Comparison of ENCODE assay signal across 14 cellular contexts in the genomic region with DNA sequence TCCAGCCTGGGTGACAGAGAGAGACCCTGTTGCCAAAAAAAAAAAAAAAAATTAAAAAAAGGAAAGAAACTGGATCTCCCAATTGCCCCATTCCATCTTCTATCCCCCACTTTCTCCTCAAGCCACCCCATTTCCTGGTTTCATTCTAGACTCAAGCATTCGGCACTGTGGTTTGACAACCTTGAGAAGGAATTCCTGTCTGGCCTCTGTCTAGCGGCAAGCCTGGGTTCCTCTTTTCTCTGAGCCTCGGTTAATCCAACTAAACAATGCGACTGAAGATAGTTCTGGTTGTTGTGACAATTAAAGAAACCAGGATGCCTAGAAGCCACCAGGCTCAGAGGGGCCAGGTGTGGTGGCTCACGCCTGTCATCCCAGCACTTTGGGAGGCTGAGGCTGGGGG. TPM values are rescaled to one million over a fixed set of nuclear protein-coding genes. Genes with fewer than 3 reads are reported as not detected.
A peak's percentile ranks its signal among the peaks of the same experiment; 100 is the strongest.
DNase-seq lines count a peak whose midpoint lies in the region; ATAC-seq and TF ChIP-seq lines count a peak whose summit lies in the region.
"Had no signal": no experiment of that assay in that cellular context is flagged by ENCODE, and none has a peak within 500 bp of the region (broad histone marks: within the 10 kb centered on the region; RNA-seq: fewer than 3 reads in every experiment).

No MANE protein-coding gene starts in this region.

- H3K36me3 Mint-ChIP-seq in CD8-positive, alpha-beta T cell, result no peaks in the 10 kb centered on the region
- H3K36me3 Mint-ChIP-seq: naive thymus-derived CD8-positive, alpha-beta T cell had no signal

- no peaks in the 10 kb centered on the region for H3K79me2 ChIP-seq in PC-3 (ENCODE audit: low read length)

- no peaks in the 10 kb centered on the region for H3K9me2 ChIP-seq in PC-3 (replicated peaks; ENCODE audit: low read length)

- no peak for TF ChIP-seq EP300 in sigmoid colon (IDR thresholded peaks at IDR 0.05)

- no peaks in the 10 kb centered on the region for H3K36me3 ChIP-seq in sigmoid colon
- H3K36me3 ChIP-seq in PC-3 (ENCODE audit: low read depth, low read length), result no peaks in the 10 kb centered on the region
- H3K36me3 ChIP-seq in CD8-positive, alpha-beta T cell (ENCODE audit: insufficient read depth, low read length), result no peaks in the 10 kb centered on the region
- H3K36me3 ChIP-seq: SJSA1 had no signal

- H3K27ac Mint-ChIP-seq in CD8-positive, alpha-beta T cell, result no peak overlapping the region

- no peak overlapping the region for H2AFZ ChIP-seq in PC-3 (ENCODE audit: low read length)

- H3K27ac ChIP-seq in RWPE1 (peak overlapping the region; percentile 90), sigmoid colon (peak overlapping the region; percentile 40 to 65 (median 50)), PC-3 (ENCODE audit: low read length) (no peak overlapping the region)
- H3K27ac ChIP-seq in CD8-positive, alpha-beta T cell (ENCODE audit: low read depth, low read length), result no peak overlapping the region
- H3K27ac ChIP-seq: SJSA1 had no signal

- no peaks in the 10 kb centered on the region for H3F3A ChIP-seq in PC-3 (ENCODE audit: low read length, unreplicated experiment)

- WGBS in sigmoid colon, 2 donors, result 56 to 82% methylated on average over 5 of the region's 5 CpGs

- H3K4me1 Mint-ChIP-seq in CD8-positive, alpha-beta T cell (ENCODE audit: low read depth), result peaks cover 15% of the 10 kb centered on the region

- ATAC-seq in PC-3, result no peak
- ATAC-seq in CD8-positive, alpha-beta T cell, result no peak
- no peak for ATAC-seq in GM18520 (IDR thresholded peaks at IDR 0.05; ENCODE audit: unreplicated experiment)
- ATAC-seq: naive thymus-derived CD8-positive, alpha-beta T cell had no signal

- no peak overlapping the region for H3K4me2 ChIP-seq in PC-3 (ENCODE audit: low read length)

- CTCF ChIA-PET in RWPE1 (lab: Yijun Ruan, JAX), result no interaction called here
- CTCF ChIA-PET in PC-3 (lab: Charles Lee), result no interaction called here
- CTCF ChIA-PET in CD8-positive, alpha-beta T cell (lab: Charles Lee), result no interaction called here

- no peaks in the 10 kb centered on the region for H3K9me3 Mint-ChIP-seq in CD8-positive, alpha-beta T cell
- H3K9me3 Mint-ChIP-seq: naive thymus-derived CD8-positive, alpha-beta T cell had no signal

- H3K9me3 ChIP-seq in sigmoid colon (no peaks in the 10 kb centered on the region), PC-3 (ENCODE audit: low read length) (no peaks in the 10 kb centered on the region)
- H3K9me3 ChIP-seq in CD8-positive, alpha-beta T cell (ENCODE audit: low read length), result no peaks in the 10 kb centered on the region
- H3K9me3 ChIP-seq: SJSA1 had no signal

- no peak overlapping the region for H3K4me3 Mint-ChIP-seq in CD8-positive, alpha-beta T cell

- no TSS peak for BruUV-seq in PC-3 (replicated peaks; lab: Mats Ljungman, UMichigan)

- intact Hi-C loops in sigmoid colon (cut with DNase I), result no loop called here
- intact Hi-C loops in PC-3 (cut with micrococcal nuclease), result no loop called here
- intact Hi-C loops in CD8-positive, alpha-beta T cell (cut with DNase I, micrococcal nuclease), result no loop called here

- H3K9ac ChIP-seq in PC-3 (ENCODE audit: low read length), result no peak overlapping the region

- H4K20me1 ChIP-seq in PC-3 (ENCODE audit: low read length), result no peaks in the 10 kb centered on the region

- POLR2A ChIA-PET in RWPE1 (lab: Yijun Ruan, JAX; ENCODE audit: low non-redundant PET), result no interaction called here
- POLR2A ChIA-PET in PC-3 (lab: Charles Lee; ENCODE audit: unreplicated experiment), result no interaction called here
- POLR2A ChIA-PET in CD8-positive, alpha-beta T cell (lab: Charles Lee), result no interaction called here

- H3K4me1 ChIP-seq in sigmoid colon (peaks cover 0 to 5% (median 0%) of the 10 kb centered on the region in 4 donors), PC-3 (ENCODE audit: insufficient read depth, low read length) (no peaks in the 10 kb centered on the region; the same call in 1 of the 2 replicates)
- peaks cover 5% of the 10 kb centered on the region for H3K4me1 ChIP-seq in CD8-positive, alpha-beta T cell (ENCODE audit: insufficient read depth, low read length)
- H3K4me1 ChIP-seq: SJSA1 had no signal

- no peaks in the 10 kb centered on the region for H3K27me3 Mint-ChIP-seq in CD8-positive, alpha-beta T cell (ENCODE audit: low read depth)
- H3K27me3 Mint-ChIP-seq: naive thymus-derived CD8-positive, alpha-beta T cell had no signal

- TF ChIP-seq POLR2A in sigmoid colon (IDR thresholded peaks at IDR 0.05), result no peak

- H3K4me3 ChIP-seq in sigmoid colon (no peak overlapping the region), PC-3 (ENCODE audit: low read length) (no peak overlapping the region)
- H3K4me3 ChIP-seq in CD8-positive, alpha-beta T cell (ENCODE audit: low read depth, low read length), result no peak overlapping the region
- H3K4me3 ChIP-seq: SJSA1 had no signal

- no peak for TF ChIP-seq CTCF in RWPE1 (conservative IDR thresholded peaks at IDR 0.05; ENCODE audit: low read depth)
- no peak for TF ChIP-seq CTCF in sigmoid colon (IDR thresholded peaks at IDR 0.05)
- TF ChIP-seq CTCF in PC-3 (conservative IDR thresholded peaks at IDR 0.05; ENCODE audit: low read depth, low read length), result no peak
- TF ChIP-seq CTCF in CD8-positive, alpha-beta T cell (IDR thresholded peaks at IDR 0.05), result no peak

- peak; percentile 47 for DNase-seq in GDM1 (lab: John Stamatoyannopoulos, UW)
- DNase-seq in RWPE1 (ENCODE audit: low spot score), result no peak
- peak; percentile 31 for DNase-seq in glomerular visceral epithelial cell (ENCODE audit: extremely low spot score)
- DNase-seq in sigmoid colon, result no peak
- no peak for DNase-seq in PC-3
- DNase-seq in NCI-H2107 (lab: John Stamatoyannopoulos, UW), result no peak
- DNase-seq in CD8-positive, alpha-beta T cell, result no peak
- DNase-seq: activated CD4-positive, alpha-beta T cell treated with anti-CD3 and anti-CD28 coated beads for 4 hours; activated gamma-delta T cell; naive thymus-derived CD8-positive, alpha-beta T cell; stimulated activated CD4-positive, alpha-beta T cell treated with anti-CD3 and anti-CD28 coated beads, Interleukin-15, amount 100 ng/mL, for 24 hours; stimulated activated naive CD4-positive, alpha-beta T cell had no signal

- H3K27me3 ChIP-seq in sigmoid colon, result no peaks in the 10 kb centered on the region
- H3K27me3 ChIP-seq in PC-3 (ENCODE audit: low read length), result no peaks in the 10 kb centered on the region
- H3K27me3 ChIP-seq in CD8-positive, alpha-beta T cell (ENCODE audit: insufficient read depth, low read length), result no peaks in the 10 kb centered on the region
- H3K27me3 ChIP-seq: SJSA1 had no signal

RNA-seq across cellular contexts. Expression of a gene that starts 3.3 kb away (rescaled TPM):
- total RNA-seq in sigmoid colon (1,000 to 10,000 TPM in 1 of 4 donors, 100 to 1,000 TPM in 3; 317 to 1,284 (median 452) TPM), PC-3 (2014; rRNA removed) (13.3 and 16.9 TPM in 2 replicates)
- polyA plus RNA-seq in sigmoid colon, result 100 to 1,000 TPM in 1 of 3 donors, 10 to 100 TPM in 1, 1 to 10 TPM in 1; 9.0 to 313 (median 66.7) TPM
- not detected for total RNA-seq in CD8-positive, alpha-beta T cell
- total RNA-seq: SJSA1 had no signal
- polyA plus RNA-seq: naive thymus-derived CD8-positive, alpha-beta T cell had no signal

RNA-seq across cellular contexts. Expression of a gene that starts 13.6 kb away (rescaled TPM):
- total RNA-seq in sigmoid colon, result 10 to 100 TPM; 44.5 to 67.3 (median 58.8) TPM
- polyA plus RNA-seq in sigmoid colon, result 10 to 100 TPM; 39.0 to 91.1 (median 53.4) TPM
- total RNA-seq in PC-3 (2014; rRNA removed), result 59.0 and 78.7 TPM in 2 replicates
- 10 to 100 TPM; 31.9 to 33.1 TPM for total RNA-seq in CD8-positive, alpha-beta T cell

RNA-seq across cellular contexts. Expression of a gene that starts 15.7 kb away (rescaled TPM):
- 100 to 1,000 TPM in 1 of 4 donors, 10 to 100 TPM in 3; 73.1 to 117 (median 90.1) TPM for total RNA-seq in sigmoid colon
- 10 to 100 TPM; 49.5 to 76.7 (median 70.3) TPM for polyA plus RNA-seq in sigmoid colon
- 96.6 and 106 TPM in 2 replicates for total RNA-seq in PC-3 (2014; rRNA removed)
- total RNA-seq in CD8-positive, alpha-beta T cell, result 1 to 10 TPM; 1.1 to 1.7 TPM

RNA-seq across cellular contexts. Expression of a gene that starts 43.5 kb away (rescaled TPM):
- total RNA-seq in sigmoid colon (under 1 TPM in 1 of 4 donors, not detected in 3; 0.66 TPM), PC-3 (2014; rRNA removed) (141 and 162 TPM in 2 replicates)
- 10 to 100 TPM; 23.8 to 42.7 (median 30.0) TPM for polyA plus RNA-seq in sigmoid colon
- total RNA-seq in CD8-positive, alpha-beta T cell, result 10 to 100 TPM; 33.5 to 38.8 TPM
- total RNA-seq: SJSA1 had no signal

RNA-seq across cellular contexts. Expression of a gene that starts 48.8 kb away (rescaled TPM):
- total RNA-seq in sigmoid colon (1 to 10 TPM; 3.0 to 4.6 (median 4.3) TPM), PC-3 (2014; rRNA removed) (3.0 and 3.2 TPM in 2 replicates)
- 10 to 100 TPM in 1 of 3 donors, 1 to 10 TPM in 2; 2.4 to 18.9 (median 3.7) TPM for polyA plus RNA-seq in sigmoid colon
- 10 to 100 TPM; 68.3 to 75.5 TPM for total RNA-seq in CD8-positive, alpha-beta T cell
- total RNA-seq: SJSA1 had no signal

Comparison
In these comparisons a context has a peak if more than half of its experiments do, and no peak if none do; other contexts are left out.
1. DNase-seq: peak in GDM1 (single experiment) and glomerular visceral epithelial cell (single experiment); none in RWPE1 (single experiment), sigmoid colon (single experiment), PC-3 (single experiment), NCI-H2107 (single experiment) and CD8-positive, alpha-beta T cell (0 of 7).
2. H3K27ac ChIP-seq: peak in RWPE1 (single experiment) and sigmoid colon (4 of 4); none in PC-3 (single experiment) and CD8-positive, alpha-beta T cell (single experiment).
3. RNA of a gene that starts 3.3 kb away (total RNA-seq): 317 to 1,284 TPM in sigmoid colon; 13.3 to 16.9 TPM in PC-3 and not detected in CD8-positive, alpha-beta T cell; every median in the first group is over 10 times any median in the second.
4. RNA of a gene that starts 15.7 kb away (total RNA-seq): 73.1 to 117 TPM in sigmoid colon and 96.6 to 106 TPM in PC-3; 1.1 to 1.7 TPM in CD8-positive, alpha-beta T cell; every median in the first group is over 10 times any median in the second.